Comparison of ENCODE assay signal across 8 cellular contexts in the genomic region with DNA sequence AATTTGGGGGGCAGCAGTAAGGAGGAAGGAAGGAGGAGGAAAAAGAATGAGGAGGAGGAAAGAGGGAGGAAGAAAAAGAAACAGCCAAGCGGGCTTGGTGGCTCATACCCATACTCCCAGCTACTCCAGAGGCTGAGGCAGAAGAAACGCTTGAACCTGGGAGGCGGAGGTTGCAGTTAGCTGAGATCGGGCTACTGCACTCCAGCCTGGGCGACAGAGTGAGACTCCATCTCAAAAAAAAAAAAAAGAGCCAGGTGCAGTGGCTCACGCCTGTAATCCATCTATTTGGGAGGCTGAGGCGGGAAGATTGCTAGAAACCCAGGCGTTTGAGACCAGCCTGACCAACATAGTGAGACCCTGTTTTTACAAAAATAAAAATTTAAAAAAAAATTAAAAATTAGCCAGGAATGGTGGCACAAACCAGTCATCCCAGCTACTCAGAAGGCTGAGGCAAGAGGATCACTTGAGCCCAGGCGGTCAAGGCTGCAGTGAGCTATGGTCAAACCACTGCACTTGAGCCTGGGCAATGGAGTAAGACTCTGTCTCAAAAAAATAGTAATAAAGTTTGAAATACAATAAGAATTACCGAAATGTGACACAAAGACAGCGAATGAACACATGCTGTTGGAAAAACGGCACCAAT. TPM values are rescaled to one million over a fixed set of nuclear protein-coding genes. Genes with fewer than 3 reads are reported as not detected.
DNase-seq lines count a peak whose midpoint lies in the region; ATAC-seq and TF ChIP-seq lines count a peak whose summit lies in the region.

No MANE protein-coding gene starts in this region.

- H3K9ac ChIP-seq in H9 (ENCODE audit: extremely low read depth, insufficient read length, low read length) (no peak overlapping the region), liver (ENCODE audit: low read depth in 1 of 2, low read length in 2 of 2) (peak overlapping the region in 1 of 2 donors; percentile 47)

- H3K4me1 ChIP-seq in H9 (ENCODE audit: insufficient read depth, low read length) (no peaks in the 10 kb centered on the region), liver (ENCODE audit: control insufficient read depth in 4 of 4, insufficient read depth in 4 of 4, low read length in 3 of 4) (peaks cover 0 to 7% (median 5%) of the 10 kb centered on the region in 4 donors), uterus (no peaks in the 10 kb centered on the region)

- no peaks in the 10 kb centered on the region; a peak in 1 of 7 replicates for H3K36me3 Mint-ChIP-seq in H9 (ENCODE audit: insufficient read depth in 1 of 3, low read depth in 3 of 3)
- H3K36me3 Mint-ChIP-seq in activated T-helper 1 cell treated with anti-CD3 and anti-CD28 coated beads, Interleukin-12 subunit alpha, Interleukin-12 subunit beta, Interleukin-2, Interleukin-4 antibody, amounts not matched to agents 30 ng/mL and 10 ng/mL and 1 ng/mL, durations not matched to agents 14 hours and 24 hours and 36 hours (ENCODE audit: low read depth), result peaks cover 4% of the 10 kb centered on the region

- peak overlapping the region; percentile 16 to 83 (median 63); a peak in 3 of 7 replicates for H3K27ac Mint-ChIP-seq in H9
- peak overlapping the region; percentile 95 for H3K27ac Mint-ChIP-seq in activated T-helper 1 cell treated with anti-CD3 and anti-CD28 coated beads, Interleukin-12 subunit alpha, Interleukin-12 subunit beta, Interleukin-2, Interleukin-4 antibody, amounts not matched to agents 30 ng/mL and 10 ng/mL and 1 ng/mL, durations not matched to agents 14 hours and 24 hours and 36 hours

- H2BK12ac ChIP-seq in H9 (ENCODE audit: insufficient read length, low read depth, low read length), result no peak overlapping the region

- TF ChIP-seq CTCF in H9 (conservative IDR thresholded peaks at IDR 0.05) (no peak), liver (IDR thresholded peaks at IDR 0.05; ENCODE audit: low read depth, low read length, missing input control) (no peak), uterus (IDR thresholded peaks at IDR 0.05) (no peak)

- no peak overlapping the region for H2BK5ac ChIP-seq in H9 (ENCODE audit: insufficient read length, low read length)

- no peaks in the 10 kb centered on the region for H4K20me1 ChIP-seq in H9 (ENCODE audit: control insufficient read depth, insufficient read depth, insufficient read length)

- H3K27ac ChIP-seq in H9 (ENCODE audit: insufficient read length, low read depth, low read length) (no peak overlapping the region), liver (ENCODE audit: low read depth in 1 of 2, low read length in 2 of 2) (peak overlapping the region; percentile 18 to 67), uterus (peak overlapping the region; percentile 92)

- no peak overlapping the region for H3K56ac ChIP-seq in H9 (ENCODE audit: insufficient read length, low read depth, low read length)

- DNase-seq in ACHN (peak; percentile 29), H9 (no peak), uterus (no peak), NCI-H524 (lab: John Stamatoyannopoulos, UW) (no peak)
- no peak for DNase-seq in activated T-helper 1 cell treated with anti-CD3 and anti-CD28 coated beads, Interleukin-12 subunit alpha, Interleukin-12 subunit beta, Interleukin-2, Interleukin-4 antibody, amounts not matched to agents 30 ng/mL and 10 ng/mL and 1 ng/mL, durations not matched to agents 14 hours and 24 hours and 36 hours (ENCODE audit: low spot score)

- no peak overlapping the region for H2AK5ac ChIP-seq in H9 (ENCODE audit: insufficient read length, low read length)

- no peaks in the 10 kb centered on the region for H3K79me2 ChIP-seq in H9 (ENCODE audit: insufficient read depth, low read length)

- H3K4me3 ChIP-seq in liver (ENCODE audit: low read depth in 1 of 3, low read length in 3 of 3), result no peak overlapping the region
- H3K4me3 ChIP-seq in uterus, result peak overlapping the region; percentile 29 to 34

- H4K91ac ChIP-seq in H9 (ENCODE audit: insufficient read length, low read depth, low read length), result no peak overlapping the region

- intact Hi-C loops in activated T-helper 1 cell treated with anti-CD3 and anti-CD28 coated beads, Interleukin-12 subunit alpha, Interleukin-12 subunit beta, Interleukin-2, Interleukin-4 antibody, amounts not matched to agents 30 ng/mL and 10 ng/mL and 1 ng/mL, durations not matched to agents 14 hours and 24 hours and 36 hours (cut with micrococcal nuclease), result no loop called here
- intact Hi-C loops in uterus (cut with DNase I; ENCODE audit: low total_unique reads), result no loop called here

- TF ChIP-seq RAD21 in liver (IDR thresholded peaks at IDR 0.05), result no peak

- no peak overlapping the region for H3K4ac ChIP-seq in H9 (ENCODE audit: low read depth, low read length)

- H3K14ac ChIP-seq in H9 (ENCODE audit: insufficient read depth, low read length), result no peak overlapping the region

- H3K23me2 ChIP-seq in H9 (ENCODE audit: insufficient read length, low read depth, low read length, poor library complexity, severe bottlenecking), result no peaks in the 10 kb centered on the region

- ATAC-seq in HG03025 (IDR thresholded peaks at IDR 0.05; ENCODE audit: low FRiP score, unreplicated experiment) (no peak), GM19467 (IDR thresholded peaks at IDR 0.05; ENCODE audit: unreplicated experiment) (no peak)

- no peak overlapping the region for H3K4me2 ChIP-seq in H9 (ENCODE audit: insufficient read depth, insufficient read length, low read length)

- H3K9me3 Mint-ChIP-seq in H9, result peaks cover 0 to 2% of the 10 kb centered on the region in 2 experiments; a peak in 1 of 5 replicates
- H3K9me3 Mint-ChIP-seq in activated T-helper 1 cell treated with anti-CD3 and anti-CD28 coated beads, Interleukin-12 subunit alpha, Interleukin-12 subunit beta, Interleukin-2, Interleukin-4 antibody, amounts not matched to agents 30 ng/mL and 10 ng/mL and 1 ng/mL, durations not matched to agents 14 hours and 24 hours and 36 hours, result no peaks in the 10 kb centered on the region

- H2AFZ ChIP-seq in H9 (ENCODE audit: low read length), result no peak overlapping the region

- no peak overlapping the region for H2BK20ac ChIP-seq in H9 (ENCODE audit: low read depth, low read length, poor library complexity, severe bottlenecking)

- no CpG with 5 or more reads among the region's 12 CpGs for WGBS in H9 (ENCODE audit: extremely low coverage, insufficient read length, low lambda C conversion rate)
- WGBS in liver, result 64% methylated on average over 12 of the region's 12 CpGs

- H3K36me3 ChIP-seq in liver (ENCODE audit: control insufficient read depth in 4 of 4, insufficient read depth in 3 of 4, low read depth in 1 of 4, low read length in 3 of 4) (peaks cover 0 to under 1% (median 0%) of the 10 kb centered on the region in 4 donors), uterus (no peaks in the 10 kb centered on the region)

- no peak overlapping the region for H2BK15ac ChIP-seq in H9 (ENCODE audit: low read depth, low read length)

- no peak overlapping the region for H3K23ac ChIP-seq in H9 (ENCODE audit: insufficient read length, low read depth, low read length)

- no peak overlapping the region for H4K8ac ChIP-seq in H9 (replicated peaks; ENCODE audit: insufficient read length, low read depth, low read length)

- H3K27me3 Mint-ChIP-seq in H9 (ENCODE audit: low read depth), result no peaks in the 10 kb centered on the region
- no peaks in the 10 kb centered on the region for H3K27me3 Mint-ChIP-seq in activated T-helper 1 cell treated with anti-CD3 and anti-CD28 coated beads, Interleukin-12 subunit alpha, Interleukin-12 subunit beta, Interleukin-2, Interleukin-4 antibody, amounts not matched to agents 30 ng/mL and 10 ng/mL and 1 ng/mL, durations not matched to agents 14 hours and 24 hours and 36 hours (ENCODE audit: insufficient read depth)

- H3T11ph ChIP-seq in H9 (ENCODE audit: low read length), result no peak overlapping the region

- no peak overlapping the region for H4K5ac ChIP-seq in H9 (ENCODE audit: insufficient read length, low read depth, low read length)

- H3K9me3 ChIP-seq in H9 (ENCODE audit: control insufficient read depth, low read depth, low read length), result no peaks in the 10 kb centered on the region
- H3K9me3 ChIP-seq in liver (ENCODE audit: control insufficient read depth in 4 of 4, low read length in 3 of 4), result no peaks in the 10 kb centered on the region
- no peaks in the 10 kb centered on the region for H3K9me3 ChIP-seq in uterus

- H3K4me1 Mint-ChIP-seq in H9, result peaks cover 8 to 11% of the 10 kb centered on the region in 2 experiments
- H3K4me1 Mint-ChIP-seq in activated T-helper 1 cell treated with anti-CD3 and anti-CD28 coated beads, Interleukin-12 subunit alpha, Interleukin-12 subunit beta, Interleukin-2, Interleukin-4 antibody, amounts not matched to agents 30 ng/mL and 10 ng/mL and 1 ng/mL, durations not matched to agents 14 hours and 24 hours and 36 hours (ENCODE audit: low read depth), result peaks cover 11% of the 10 kb centered on the region

- H3K27me3 ChIP-seq in H9 (ENCODE audit: insufficient read depth, low read length) (no peaks in the 10 kb centered on the region), liver (ENCODE audit: control insufficient read depth in 4 of 4, insufficient read depth in 4 of 4, low read length in 3 of 4) (no peaks in the 10 kb centered on the region), uterus (no peaks in the 10 kb centered on the region)

- peak overlapping the region; percentile 55 to 77 for H3K4me3 Mint-ChIP-seq in H9
- H3K4me3 Mint-ChIP-seq in activated T-helper 1 cell treated with anti-CD3 and anti-CD28 coated beads, Interleukin-12 subunit alpha, Interleukin-12 subunit beta, Interleukin-2, Interleukin-4 antibody, amounts not matched to agents 30 ng/mL and 10 ng/mL and 1 ng/mL, durations not matched to agents 14 hours and 24 hours and 36 hours, result peak overlapping the region; percentile 88

- no peak overlapping the region for H2BK120ac ChIP-seq in H9 (ENCODE audit: low read depth, low read length, poor library complexity, severe bottlenecking)

- in situ Hi-C loops in ACHN (cut with HindIII; ENCODE audit: low pct_ligation_motif_present, low pct_unique_long_range_greater_than_20kb, low sequenced_read_pairs), result no loop called here

- TF ChIP-seq POLR2A in uterus (IDR thresholded peaks at IDR 0.05), result no peak

- no peak overlapping the region for H3K18ac ChIP-seq in H9 (ENCODE audit: insufficient read length, low read depth, low read length)

- no peaks in the 10 kb centered on the region for H3K79me1 ChIP-seq in H9 (ENCODE audit: insufficient read depth, low read depth, low read length, poor library complexity, severe bottlenecking)

RNA-seq across cellular contexts. Expression of gene CRCP, which starts 14.1 kb away (rescaled TPM):
- total RNA-seq in H9 (2021) (37.9 and 39.0 TPM in 2 replicates), liver (10 to 100 TPM; 13.0 to 52.6 TPM), uterus (10 to 100 TPM in 3 of 4 donors, 1 to 10 TPM in 1; 8.5 to 39.7 (median 37.6) TPM)
- total RNA-seq in activated T-helper 1 cell treated with anti-CD3 and anti-CD28 coated beads, Interleukin-12 subunit alpha, Interleukin-12 subunit beta, Interleukin-2, Interleukin-4 antibody, amounts not matched to agents 30 ng/mL and 10 ng/mL and 1 ng/mL, durations not matched to agents 14 hours and 24 hours and 36 hours, result 41.0 and 44.1 TPM in 2 replicates
- polyA plus RNA-seq in liver, result 10 to 100 TPM; 16.6 to 20.2 TPM

RNA-seq across cellular contexts. Expression of gene ASL, which starts 24.9 kb away (rescaled TPM):
- total RNA-seq in H9 (2021) (30.7 and 31.9 TPM in 2 replicates), liver (100 to 1,000 TPM in 1 of 2 donors, 10 to 100 TPM in 1; 60.3 to 272 TPM), uterus (10 to 100 TPM in 3 of 4 donors, 1 to 10 TPM in 1; 7.2 to 63.2 (median 22.4) TPM)
- total RNA-seq in activated T-helper 1 cell treated with anti-CD3 and anti-CD28 coated beads, Interleukin-12 subunit alpha, Interleukin-12 subunit beta, Interleukin-2, Interleukin-4 antibody, amounts not matched to agents 30 ng/mL and 10 ng/mL and 1 ng/mL, durations not matched to agents 14 hours and 24 hours and 36 hours, result 36.6 and 44.9 TPM in 2 replicates
- 100 to 1,000 TPM; 234 to 270 TPM for polyA plus RNA-seq in liver

Comparison
In these comparisons a context has a peak if more than half of its experiments do, and no peak if none do; other contexts are left out.
1. H3K4me3 ChIP-seq: peak in uterus (2 of 2); none in liver (0 of 3).